Comparison of ENCODE assay signal across 1 cellular context in genomic region chr14:91415794-91416743, GRCh38.
TF ChIP-seq lines count a peak whose summit lies in the region.

No MANE protein-coding gene starts in this region.

TF ChIP-seq in HEK293, 187 proteins besides CTCF, POLR2A, EP300 and RAD21 (continued from another document and continues in another):
- no peak for TF ChIP-seq ZNF677 (tag by site-specific recombination; IDR thresholded peaks at IDR 0.05)
- TF ChIP-seq ZNF624 (tag by site-specific recombination; IDR thresholded peaks at IDR 0.05), result no peak
- TF ChIP-seq ZNF132 (tag by site-specific recombination; IDR thresholded peaks at IDR 0.05; ENCODE audit: borderline replicate concordance), result no peak
- TF ChIP-seq ZNF138 (tag by site-specific recombination; IDR thresholded peaks at IDR 0.05; ENCODE audit: borderline replicate concordance), result no peak
- TF ChIP-seq ZNF768 (tag by site-specific recombination; IDR thresholded peaks at IDR 0.05), result no peak
- no peak for TF ChIP-seq REPIN1 (tag by site-specific recombination; IDR thresholded peaks at IDR 0.05; ENCODE audit: low read depth)
- TF ChIP-seq ZSCAN23 (tag by site-specific recombination; IDR thresholded peaks at IDR 0.05), result 0 out of 2 replicates have a peak, but pooled peaks have one; percentile 10
- TF ChIP-seq SCRT2 (tag by site-specific recombination; IDR thresholded peaks at IDR 0.05), result peak; percentile 28; the same call in 1 of the 2 replicates
- no peak for TF ChIP-seq ZNF398 (tag by site-specific recombination; IDR thresholded peaks at IDR 0.05)
- TF ChIP-seq ZNF266 (tag by site-specific recombination; IDR thresholded peaks at IDR 0.05; ENCODE audit: low read depth), result no peak
- TF ChIP-seq SP3 (tag by site-specific recombination; IDR thresholded peaks at IDR 0.05), result no peak
- no peak for TF ChIP-seq ZNF704 (tag by site-specific recombination; IDR thresholded peaks at IDR 0.05)
- TF ChIP-seq ZNF518A (tag by site-specific recombination; conservative IDR thresholded peaks at IDR 0.05; ENCODE audit: low read depth), result no peak
- TF ChIP-seq ZNF394 (tag by site-specific recombination; IDR thresholded peaks at IDR 0.05; ENCODE audit: borderline replicate concordance), result no peak
- TF ChIP-seq ZNF280C (tag by site-specific recombination; IDR thresholded peaks at IDR 0.05), result no peak
- TF ChIP-seq GLIS2 (tag by site-specific recombination; IDR thresholded peaks at IDR 0.05), result no peak
- no peak for TF ChIP-seq ZBTB49 (tag by site-specific recombination; IDR thresholded peaks at IDR 0.05; ENCODE audit: low read depth)
- no peak for TF ChIP-seq ZEB2 (tag by site-specific recombination; IDR thresholded peaks at IDR 0.05)
- TF ChIP-seq ZNF114 (tag by site-specific recombination; IDR thresholded peaks at IDR 0.05), result no peak
- TF ChIP-seq BCL11B (tag by site-specific recombination; IDR thresholded peaks at IDR 0.05; ENCODE audit: low read depth), result no peak
- no peak for TF ChIP-seq ZNF155 (tag by site-specific recombination; IDR thresholded peaks at IDR 0.05)
- peak; percentile 87 for TF ChIP-seq PRDM1 (tag by site-specific recombination; IDR thresholded peaks at IDR 0.05)
- TF ChIP-seq PATZ1 (tag by site-specific recombination; IDR thresholded peaks at IDR 0.05), result peak; percentile 48; the same call in 1 of the 2 replicates
- TF ChIP-seq KLF16 (tag by site-specific recombination; IDR thresholded peaks at IDR 0.05), result no peak
- TF ChIP-seq OVOL3 (tag by site-specific recombination; IDR thresholded peaks at IDR 0.05), result no peak; the same call in 1 of the 2 replicates
- peak; percentile 97 for TF ChIP-seq MZF1 (tag by site-specific recombination; IDR thresholded peaks at IDR 0.05; ENCODE audit: borderline replicate concordance)
- 0 out of 2 replicates have a peak, but pooled peaks have one; percentile 13 for TF ChIP-seq SCRT1 (tag by site-specific recombination; IDR thresholded peaks at IDR 0.05; ENCODE audit: borderline replicate concordance)
- TF ChIP-seq ZNF596 (tag by site-specific recombination; IDR thresholded peaks at IDR 0.05), result no peak
- TF ChIP-seq ZNF600 (tag by site-specific recombination; IDR thresholded peaks at IDR 0.05), result 0 out of 2 replicates have a peak, but pooled peaks have one; percentile 27
- TF ChIP-seq ZFP41 (tag by site-specific recombination; IDR thresholded peaks at IDR 0.05; ENCODE audit: borderline replicate concordance), result no peak
- no peak for TF ChIP-seq ZNF654 (tag by site-specific recombination; IDR thresholded peaks at IDR 0.05; ENCODE audit: low read depth)
- no peak for TF ChIP-seq ZBTB44 (tag by site-specific recombination; IDR thresholded peaks at IDR 0.05)
- TF ChIP-seq TRIM28 (IDR thresholded peaks at IDR 0.05; ENCODE audit: borderline replicate concordance, low read length), result 0 out of 2 replicates have a peak, but pooled peaks have one; percentile 42
- no peak for TF ChIP-seq ZBTB26 (tag by site-specific recombination; optimal IDR thresholded peaks at IDR 0.05)
- TF ChIP-seq ZNF350 (tag by site-specific recombination; IDR thresholded peaks at IDR 0.05), result no peak
- TF ChIP-seq ATF2 (tag by site-specific recombination; IDR thresholded peaks at IDR 0.05; ENCODE audit: low read depth), result no peak
- no peak for TF ChIP-seq KLF17 (tag by site-specific recombination; IDR thresholded peaks at IDR 0.05)
- no peak for TF ChIP-seq OSR2 (tag by site-specific recombination; IDR thresholded peaks at IDR 0.05)
- no peak for TF ChIP-seq YY2 (tag by site-specific recombination; IDR thresholded peaks at IDR 0.05)
- TF ChIP-seq ZNF311 (tag by site-specific recombination; IDR thresholded peaks at IDR 0.05; ENCODE audit: borderline replicate concordance), result no peak
- TF ChIP-seq ZNF501 (tag by site-specific recombination; IDR thresholded peaks at IDR 0.05), result 0 out of 2 replicates have a peak, but pooled peaks have one; percentile 33
